14 cellular contexts compared by ENCODE assay signal in genomic region chr5:131258733-131259132, GRCh38. TPM values are rescaled to one million over a fixed set of nuclear protein-coding genes. Genes with fewer than 3 reads are reported as not detected.
DNase-seq lines count a peak whose midpoint lies in the region; ATAC-seq and TF ChIP-seq lines count a peak whose summit lies in the region.
"Had no signal": no experiment of that assay in that cellular context is flagged by ENCODE, and none has a peak within 500 bp of the region (broad histone marks: within the 10 kb centered on the region; RNA-seq: fewer than 3 reads in every experiment).

No MANE protein-coding gene starts in this region.

- H3K27ac Mint-ChIP-seq in T-helper 2 cell treated with Interferon-gamma antibody and Interleukin-4, amounts not matched to agents 5 μg/mL and 100 μg/mL, for 36 hours: peak overlapping the region; percentile 95

- dilution Hi-C loops in mammary epithelial cell (cut with HindIII; ENCODE audit: low sequenced_read_pairs): loop anchor here (5.0 kb wide), 1 partner anchor 36 kb away; no protein-coding TSS in a partner anchor

- H4K20me1 ChIP-seq in PC-3 (ENCODE audit: low read length) (no peaks in the 10 kb centered on the region), mammary epithelial cell (ENCODE audit: insufficient read depth, low read length) (no peaks in the 10 kb centered on the region)

- H3K9ac ChIP-seq in PC-3 (ENCODE audit: low read length) (no peak overlapping the region), mammary epithelial cell (ENCODE audit: insufficient read depth, low read length) (no peak overlapping the region)

- TF ChIP-seq CTCF in PC-3 (conservative IDR thresholded peaks at IDR 0.05; ENCODE audit: low read depth, low read length) (no peak), mammary epithelial cell (conservative IDR thresholded peaks at IDR 0.05 in 1 of 2, IDR thresholded peaks at IDR 0.05 in 1 of 2; ENCODE audit: extremely low read depth in 1 of 2, insufficient read depth in 1 of 2, low read depth in 1 of 2, low read length in 2 of 2) (no peak), spleen (IDR thresholded peaks at IDR 0.05 in 8 of 11, conservative IDR thresholded peaks at IDR 0.05 in 3 of 11) (no peak)

- intact Hi-C loops in PC-3 (cut with micrococcal nuclease) (loop anchor here (5.0 kb wide), 1 partner anchor 71 kb away; no protein-coding TSS in a partner anchor), mammary epithelial cell (cut with micrococcal nuclease) (no loop called here), spleen (cut with DNase I; ENCODE audit: low total_unique reads) (no loop called here)

- H3K9me3 ChIP-seq in PC-3 (ENCODE audit: low read length) (no peaks in the 10 kb centered on the region), mammary epithelial cell (replicated peaks; ENCODE audit: insufficient read depth, low read length) (no peaks in the 10 kb centered on the region), spleen (no peaks in the 10 kb centered on the region)
- H3K9me3 ChIP-seq: body of pancreas, thoracic aorta had no signal

- H3K36me3 Mint-ChIP-seq in T-helper 2 cell treated with Interferon-gamma antibody and Interleukin-4, amounts not matched to agents 5 μg/mL and 100 μg/mL, for 36 hours (ENCODE audit: low read depth): peaks cover 46% of the 10 kb centered on the region

- CTCF ChIA-PET in PC-3 (lab: Charles Lee) (no interaction called here), mammary epithelial cell (lab: Charles Lee; ENCODE audit: low non-redundant PET) (no interaction called here)

- H3K9me2 ChIP-seq in PC-3 (replicated peaks; ENCODE audit: low read length): no peaks in the 10 kb centered on the region

- no peaks in the 10 kb centered on the region for H3K27me3 ChIP-seq in PC-3 (ENCODE audit: low read length)
- H3K27me3 ChIP-seq in mammary epithelial cell (ENCODE audit: insufficient read depth, low read length): no peaks in the 10 kb centered on the region
- H3K27me3 ChIP-seq in spleen (replicated peaks in 1 of 7): no peaks in the 10 kb centered on the region
- H3K27me3 ChIP-seq: body of pancreas, heart right ventricle had no signal

- peaks cover 62% of the 10 kb centered on the region for H3K4me1 Mint-ChIP-seq in T-helper 2 cell treated with Interferon-gamma antibody and Interleukin-4, amounts not matched to agents 5 μg/mL and 100 μg/mL, for 36 hours (ENCODE audit: low read depth)

- no peaks in the 10 kb centered on the region for H3K79me2 ChIP-seq in PC-3 (ENCODE audit: low read length)
- H3K79me2 ChIP-seq in mammary epithelial cell (ENCODE audit: insufficient read depth, low read length): no peaks in the 10 kb centered on the region

- H2AFZ ChIP-seq in PC-3 (ENCODE audit: low read length) (no peak overlapping the region), mammary epithelial cell (ENCODE audit: low read depth, low read length) (no peak overlapping the region)

- H3K27ac ChIP-seq in PC-3 (ENCODE audit: low read length) (peak overlapping the region; percentile 25), mammary epithelial cell (ENCODE audit: insufficient read depth, low read depth, low read length) (no peak overlapping the region), spleen (peak overlapping the region in 7 of 8 donors; percentile 79 to 100 (median 98))
- H3K27ac ChIP-seq: body of pancreas, thoracic aorta had no signal

- BruUV-seq in PC-3 (replicated peaks; lab: Mats Ljungman, UMichigan): no TSS peak
- no TSS peak for BruUV-seq in mammary epithelial cell (replicated peaks; lab: Mats Ljungman, UMichigan)

- H3K4me1 ChIP-seq in PC-3 (ENCODE audit: insufficient read depth, low read length) (peaks cover 29% of the 10 kb centered on the region), mammary epithelial cell (ENCODE audit: insufficient read depth, low read length) (peaks cover 44% of the 10 kb centered on the region), spleen (peaks cover 32 to 96% (median 83%) of the 10 kb centered on the region in 6 donors)

- 0% methylated on average over 2 of the region's 2 CpGs for WGBS in mammary epithelial cell (ENCODE audit: low coverage, missing lambda C conversion rate)
- 55 to 85% (median 76%) methylated on average over 2 of the region's 2 CpGs for WGBS in spleen, 5 donors

- DNase-seq in T-helper 2 cell treated with Interferon-gamma antibody and Interleukin-4, amounts not matched to agents 5 μg/mL and 100 μg/mL, for 36 hours (ENCODE audit: low spot score): no peak
- DNase-seq in T-helper 2 cell: no peak
- peak; percentile 73 for DNase-seq in PC-3
- peak; percentile 66 for DNase-seq in mammary epithelial cell
- no peak for DNase-seq in spleen
- DNase-seq in NCI-H1694 (lab: John Stamatoyannopoulos, UW): no peak
- no peak for DNase-seq in SKM-1 treated with dmso at 0.1 percent for 144 hours (lab: John Stamatoyannopoulos, UW; ENCODE audit: unreplicated experiment)
- DNase-seq: 8988T, body of pancreas, heart right ventricle had no signal

- no peaks in the 10 kb centered on the region for H3K27me3 Mint-ChIP-seq in T-helper 2 cell treated with Interferon-gamma antibody and Interleukin-4, amounts not matched to agents 5 μg/mL and 100 μg/mL, for 36 hours (ENCODE audit: low read depth)

- peak; percentile 45 for ATAC-seq in PC-3
- no peak for ATAC-seq in GM21717 (IDR thresholded peaks at IDR 0.05; ENCODE audit: unreplicated experiment)
- ATAC-seq: body of pancreas, heart right ventricle, left lobe of liver had no signal

- in situ Hi-C loops in mammary epithelial cell (cut with MboI; ENCODE audit: low sequenced_read_pairs in 2 of 2): no loop called here

- no peaks in the 10 kb centered on the region for H3K36me3 ChIP-seq in PC-3 (ENCODE audit: low read depth, low read length)
- no peaks in the 10 kb centered on the region for H3K36me3 ChIP-seq in mammary epithelial cell (ENCODE audit: insufficient read depth, low read length)
- peaks cover 0 to 5% (median 0%) of the 10 kb centered on the region in 6 donors for H3K36me3 ChIP-seq in spleen
- H3K36me3 ChIP-seq: heart right ventricle, thoracic aorta had no signal

- H3K4me2 ChIP-seq in PC-3 (ENCODE audit: low read length) (peak overlapping the region; percentile 51), mammary epithelial cell (ENCODE audit: insufficient read depth, low read depth, low read length) (peak overlapping the region; percentile 63)

- no peaks in the 10 kb centered on the region for H3F3A ChIP-seq in PC-3 (ENCODE audit: low read length, unreplicated experiment)

- TF ChIP-seq POLR2A in spleen (IDR thresholded peaks at IDR 0.05): no peak

- POLR2A ChIA-PET in PC-3 (lab: Charles Lee; ENCODE audit: unreplicated experiment): no interaction called here

- H3K9me3 Mint-ChIP-seq in T-helper 2 cell treated with Interferon-gamma antibody and Interleukin-4, amounts not matched to agents 5 μg/mL and 100 μg/mL, for 36 hours: no peaks in the 10 kb centered on the region
- H3K9me3 Mint-ChIP-seq: neural crest cell had no signal

- H3K4me3 ChIP-seq in PC-3 (ENCODE audit: low read length) (peak overlapping the region; percentile 12; the same call in 1 of the 2 replicates), mammary epithelial cell (replicated peaks in 1 of 3; ENCODE audit: insufficient read depth in 1 of 3, low read depth in 2 of 3, low read length in 3 of 3) (no peak overlapping the region), spleen (peak overlapping the region in 1 of 8 donors; percentile 72)
- H3K4me3 ChIP-seq: body of pancreas, heart right ventricle, thoracic aorta had no signal

- H3K4me3 Mint-ChIP-seq in T-helper 2 cell treated with Interferon-gamma antibody and Interleukin-4, amounts not matched to agents 5 μg/mL and 100 μg/mL, for 36 hours: peak overlapping the region; percentile 82
- H3K4me3 Mint-ChIP-seq: neural crest cell had no signal

RNA-seq across cellular contexts. Expression of gene CDC42SE2, which starts 5.1 kb away (rescaled TPM):
- total RNA-seq in PC-3 (2014; rRNA removed): 10.5 and 13.3 TPM in 2 replicates
- total RNA-seq in mammary epithelial cell: 10 to 100 TPM; 26.0 to 87.4 TPM
- polyA plus RNA-seq in mammary epithelial cell: 18.0 TPM
- 28.8 TPM for polyA minus RNA-seq in mammary epithelial cell
- total RNA-seq in spleen: 100 to 1,000 TPM in 5 of 7 donors, 10 to 100 TPM in 2; 85.3 to 128 (median 113) TPM
- 10 to 100 TPM; 49.6 to 64.6 (median 56.7) TPM for polyA plus RNA-seq in spleen

Comparison
In these comparisons a context has a peak if more than half of its experiments do, and no peak if none do; other contexts are left out.
1. DNase-seq: peak in PC-3 (single experiment) and mammary epithelial cell (single experiment); none in T-helper 2 cell treated with Interferon-gamma antibody and Interleukin-4, amounts not matched to agents 5 μg/mL and 100 μg/mL, for 36 hours (single experiment), T-helper 2 cell (0 of 5), spleen (single experiment), NCI-H1694 (single experiment) and SKM-1 treated with dmso at 0.1 percent for 144 hours (single experiment).